In the genomic region with DNA sequence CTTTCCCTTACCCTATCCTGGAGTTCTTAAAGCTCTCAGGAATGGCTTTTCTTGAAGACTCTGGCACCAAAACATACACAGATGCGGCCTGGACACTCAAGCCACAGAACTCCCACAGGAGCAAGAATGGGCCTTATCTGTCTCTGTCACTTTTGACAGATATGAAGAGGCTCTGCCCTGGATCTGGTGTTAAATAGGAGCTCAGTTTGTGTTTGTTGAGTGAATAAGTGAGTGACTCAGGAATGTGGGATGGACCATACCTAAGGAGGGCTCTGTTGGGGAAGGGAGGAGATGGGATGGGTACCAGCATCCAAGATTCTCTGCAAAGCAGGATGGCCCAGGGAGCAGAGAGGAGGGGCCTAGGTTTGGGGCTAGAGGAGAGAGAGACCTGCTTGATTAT, we compare ENCODE assay signal across 9 cellular contexts. TPM values are rescaled to one million over a fixed set of nuclear protein-coding genes. Genes with fewer than 3 reads are reported as not detected.
"Had no signal": no experiment of that assay in that cellular context is flagged by ENCODE, and none has a peak within 500 bp of the region (broad histone marks: within the 10 kb centered on the region; RNA-seq: fewer than 3 reads in every experiment).

No MANE protein-coding gene starts in this region.

- H3K4me3 Mint-ChIP-seq: GM23338, H9, HFFc6 had no signal

- FAIRE-seq: H1, H54, HepG2 had no signal

- H3K27ac ChIP-seq: HL-60 had no signal

- H3K4me3 ChIP-seq: GM23338 had no signal

- H2AFZ ChIP-seq: GM23338 had no signal

- ATAC-seq: GM23338, HepG2 had no signal

- H3K4me2 ChIP-seq: GM23338 had no signal

- DNase-seq: H9, HCEC 1CT, HFFc6 had no signal

- H3K9me3 Mint-ChIP-seq: GM23338, H9, HFFc6, IgD-negative memory B cell had no signal

- H3K27ac Mint-ChIP-seq: GM23338, H9, HFFc6 had no signal

- H3K4me1 Mint-ChIP-seq: GM23338, H9 had no signal

RNA-seq across cellular contexts. Expression of a gene that starts 33.9 kb away (rescaled TPM):
- polyA plus RNA-seq: IgD-negative memory B cell had no signal
